8 cellular contexts compared by ENCODE assay signal in the genomic region with DNA sequence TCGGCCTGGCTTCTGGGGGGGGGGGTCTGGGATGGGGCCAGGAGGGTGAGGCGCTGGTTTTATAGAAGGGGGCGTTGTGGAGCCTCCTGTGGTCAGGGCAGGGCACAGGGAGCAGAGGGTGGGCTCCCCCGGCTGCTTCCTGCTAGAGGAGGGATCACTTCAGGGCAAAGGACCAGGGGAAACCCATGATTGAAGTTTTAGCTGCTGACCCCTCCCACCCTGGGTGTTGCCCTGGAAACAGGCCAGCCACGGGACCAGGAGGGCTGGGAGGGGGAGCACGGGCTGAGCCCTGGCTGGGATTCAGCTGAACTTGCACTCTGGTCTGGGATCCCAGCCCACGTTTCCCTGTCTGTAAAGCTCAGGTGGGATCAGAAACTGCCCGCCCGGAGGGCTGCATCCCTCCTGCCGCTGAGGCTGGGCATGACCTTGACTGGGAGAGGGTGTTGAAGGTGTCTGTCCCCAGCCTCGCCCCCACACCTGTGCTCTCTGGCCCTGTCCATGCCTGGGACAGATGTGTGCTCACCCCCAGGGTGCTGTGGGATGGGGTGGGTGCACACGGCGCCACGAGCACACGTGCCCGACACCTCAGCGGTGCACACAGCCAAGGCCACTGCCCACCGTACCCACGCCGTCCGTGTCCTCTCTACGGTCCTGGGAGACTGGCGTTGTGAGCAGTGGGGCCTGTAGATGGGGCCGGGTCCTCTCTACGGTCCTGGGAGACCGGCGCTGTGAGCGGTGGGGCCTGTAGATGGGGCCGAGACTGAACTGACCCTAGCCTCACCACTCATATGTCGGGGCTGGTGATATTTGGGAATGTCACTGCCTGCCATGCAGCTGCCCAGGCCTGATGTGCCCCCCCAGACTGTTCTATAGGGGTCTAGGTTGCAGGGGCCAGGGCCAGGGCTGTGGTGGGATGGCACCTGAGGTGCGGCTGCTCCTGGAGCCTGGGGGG. TPM values are rescaled to one million over a fixed set of nuclear protein-coding genes. Genes with fewer than 3 reads are reported as not detected.
DNase-seq lines count a peak whose midpoint lies in the region; ATAC-seq, FAIRE-seq and TF ChIP-seq lines count a peak whose summit lies in the region.

No MANE protein-coding gene starts in this region.

- H3K9ac ChIP-seq in keratinocyte (ENCODE audit: control insufficient read depth, extremely low read depth, insufficient read depth, low read length), result peak overlapping the region; percentile 77

- peaks cover 5% of the 10 kb centered on the region for H3K9me1 ChIP-seq in keratinocyte (ENCODE audit: control insufficient read depth, extremely low read depth, insufficient read depth, low read length)

- WGBS in stomach, 5 donors, result 12 to 34% (median 32%) methylated on average over 17 to 31 of the region's 31 CpGs

- peaks cover 21% of the 10 kb centered on the region for H4K20me1 ChIP-seq in keratinocyte (ENCODE audit: control insufficient read depth, extremely low read depth, insufficient read depth, low read length)

- peak overlapping the region; percentile 90 for H3K4me2 ChIP-seq in keratinocyte (ENCODE audit: control insufficient read depth, extremely low read depth, insufficient read depth, low read depth, low read length)

- intact Hi-C loops in stomach (cut with DNase I; ENCODE audit: low total_unique reads), result loop anchor here (5.0 kb wide), 1 partner anchor 207 kb away; no protein-coding TSS in a partner anchor

- H3K27me3 ChIP-seq in keratinocyte (ENCODE audit: control insufficient read depth, extremely low read depth, insufficient read depth, low read length), result no peaks in the 10 kb centered on the region
- peaks cover 0 to 29% (median 14%) of the 10 kb centered on the region in 3 donors for H3K27me3 ChIP-seq in stomach

- H3K9me3 ChIP-seq in keratinocyte (ENCODE audit: control insufficient read depth, low read depth, low read length) (no peaks in the 10 kb centered on the region), stomach (no peaks in the 10 kb centered on the region)

- H2AFZ ChIP-seq in keratinocyte (ENCODE audit: control insufficient read depth, low read length), result no peak overlapping the region

- TF ChIP-seq CTCF in keratinocyte (optimal IDR thresholded peaks at IDR 0.05 in 1 of 3, IDR thresholded peaks at IDR 0.05 in 1 of 3, conservative IDR thresholded peaks at IDR 0.05 in 1 of 3; ENCODE audit: extremely low read depth in 1 of 3, insufficient read depth in 2 of 3, low read length in 3 of 3) (peak in 1 of 3 experiments; percentile 1), stomach (IDR thresholded peaks at IDR 0.05) (no peak)

- peak overlapping the region; percentile 36 to 96 (median 95) for H3K4me3 ChIP-seq in keratinocyte (ENCODE audit: control insufficient read depth in 2 of 3, extremely low read depth in 1 of 3, insufficient read depth in 2 of 3, low read depth in 1 of 3, low read length in 3 of 3)
- peak overlapping the region; percentile 75 to 99 (median 95) for H3K4me3 ChIP-seq in stomach

- H3K27ac ChIP-seq in caudate nucleus (ENCODE audit: low read depth, low read length), result peak overlapping the region; percentile 36
- peak overlapping the region; percentile 88 for H3K27ac ChIP-seq in keratinocyte (ENCODE audit: control insufficient read depth, insufficient read depth, low read length)
- peak overlapping the region; percentile 76 to 97 (median 92) for H3K27ac ChIP-seq in stomach

- DNase-seq in DMS 273 treated with DMSO at 0.1 percent for 48 hours (lab: John Stamatoyannopoulos, UW) (peak; percentile 48), NCI-H1694 treated with DMSO at 0.1 percent for 48 hours (lab: John Stamatoyannopoulos, UW) (peak; percentile 59), caudate nucleus (lab: John Stamatoyannopoulos, UW) (peak in 10 of 61 donors; percentile 16 to 51 (median 26)), keratinocyte (ENCODE audit: low read depth, low spot score) (no peak), stomach (peak; percentile 77), NCI-H774 (lab: John Stamatoyannopoulos, UW) (no peak), SIG-M5 (lab: John Stamatoyannopoulos, UW) (no peak)

- dilution Hi-C loops in keratinocyte (cut with MboI; ENCODE audit: extremely low pct_ligation_motif_present, low sequenced_read_pairs), result no loop called here

- no peak for TF ChIP-seq POLR2A in stomach (IDR thresholded peaks at IDR 0.05)

- no peak for TF ChIP-seq EP300 in stomach (IDR thresholded peaks at IDR 0.05)

- H3K4me1 ChIP-seq in keratinocyte (ENCODE audit: control insufficient read depth, extremely low read depth, insufficient read depth, low read length) (peaks cover 61% of the 10 kb centered on the region), stomach (peaks cover 59 to 90% (median 84%) of the 10 kb centered on the region in 4 donors)

- FAIRE-seq in keratinocyte (lab: Jason Lieb, UNC), result peak; percentile 76

- peaks cover 1 to 17% of the 10 kb centered on the region in 2 experiments for H3K36me3 ChIP-seq in keratinocyte (ENCODE audit: control insufficient read depth in 2 of 2, extremely low read depth in 1 of 2, insufficient read depth in 2 of 2, low read length in 2 of 2)
- H3K36me3 ChIP-seq in stomach, result peaks cover under 1 to 17% (median 8%) of the 10 kb centered on the region in 4 donors

- H3K79me2 ChIP-seq in keratinocyte (ENCODE audit: control insufficient read depth, insufficient read depth, low read length), result peaks cover 46% of the 10 kb centered on the region

- ATAC-seq in GM21737 (IDR thresholded peaks at IDR 0.05; ENCODE audit: unreplicated experiment), result no peak

RNA-seq across cellular contexts. Expression of a gene that starts 2.3 kb away (rescaled TPM):
- polyA plus RNA-seq in keratinocyte, result 42.1 to 73.0 TPM (median 70.8 TPM) in 3 replicates
- polyA plus RNA-seq in keratinocyte (2011; ENCODE audit: low read depth), result 14.6 TPM
- 25.9 and 74.4 TPM in 2 replicates for polyA plus RNA-seq in keratinocyte (2011; cell fraction: cytosol; rRNA removed)
- polyA plus RNA-seq in keratinocyte (2011; cell fraction: nucleus; rRNA removed), result 97.5 and 133 TPM in 2 replicates
- polyA plus RNA-seq in keratinocyte (2012; ENCODE audit: low replicate concordance), result 53.2 and 84.1 TPM in 2 replicates
- 45.2 to 67.9 TPM (median 59.9 TPM) in 3 replicates for polyA minus RNA-seq in keratinocyte
- polyA minus RNA-seq in keratinocyte (2011; cell fraction: cytosol; rRNA and poly(A)+ RNA removed), result 67.5 TPM
- polyA minus RNA-seq in keratinocyte (2011; cell fraction: nucleus; rRNA and poly(A)+ RNA removed), result 28.2 and 31.7 TPM in 2 replicates
- total RNA-seq in stomach, result 100 to 1,000 TPM in 1 of 5 donors, 10 to 100 TPM in 4; 20.5 to 116 (median 29.7) TPM
- polyA plus RNA-seq in stomach, result 10 to 100 TPM; 10.5 to 29.8 (median 26.4) TPM

RNA-seq across cellular contexts. Expression of a gene that starts 2.6 kb away (rescaled TPM):
- 145 to 308 TPM (median 245 TPM) in 3 replicates for polyA plus RNA-seq in keratinocyte
- polyA plus RNA-seq in keratinocyte (2011; ENCODE audit: low read depth), result 53.9 TPM
- 254 and 686 TPM in 2 replicates for polyA plus RNA-seq in keratinocyte (2011; cell fraction: cytosol; rRNA removed)
- polyA plus RNA-seq in keratinocyte (2011; cell fraction: nucleus; rRNA removed), result 57.9 and 117 TPM in 2 replicates
- 439 and 595 TPM in 2 replicates for polyA plus RNA-seq in keratinocyte (2012; ENCODE audit: low replicate concordance)
- polyA minus RNA-seq in keratinocyte, result 169 to 422 TPM (median 281 TPM) in 3 replicates
- 635 TPM for polyA minus RNA-seq in keratinocyte (2011; cell fraction: cytosol; rRNA and poly(A)+ RNA removed)
- 83.4 and 100 TPM in 2 replicates for polyA minus RNA-seq in keratinocyte (2011; cell fraction: nucleus; rRNA and poly(A)+ RNA removed)
- 100 to 1,000 TPM in 1 of 5 donors, 10 to 100 TPM in 4; 13.8 to 407 (median 63.4) TPM for total RNA-seq in stomach
- polyA plus RNA-seq in stomach, result 100 to 1,000 TPM; 130 to 160 (median 152) TPM

RNA-seq across cellular contexts. Expression of a gene that starts 12.2 kb away (rescaled TPM):
- 434 to 997 TPM (median 500 TPM) in 3 replicates for polyA plus RNA-seq in keratinocyte
- polyA plus RNA-seq in keratinocyte (2011; ENCODE audit: low read depth), result 184 TPM
- 356 and 591 TPM in 2 replicates for polyA plus RNA-seq in keratinocyte (2011; cell fraction: cytosol; rRNA removed)
- 672 and 821 TPM in 2 replicates for polyA plus RNA-seq in keratinocyte (2011; cell fraction: nucleus; rRNA removed)
- 312 and 611 TPM in 2 replicates for polyA plus RNA-seq in keratinocyte (2012; ENCODE audit: low replicate concordance)
- polyA minus RNA-seq in keratinocyte, result 548 to 874 TPM (median 870 TPM) in 3 replicates
- polyA minus RNA-seq in keratinocyte (2011; cell fraction: cytosol; rRNA and poly(A)+ RNA removed), result 641 TPM
- 486 and 491 TPM in 2 replicates for polyA minus RNA-seq in keratinocyte (2011; cell fraction: nucleus; rRNA and poly(A)+ RNA removed)
- total RNA-seq in stomach, result 100 to 1,000 TPM; 103 to 293 (median 157) TPM
- 100 to 1,000 TPM in 2 of 3 donors, 10 to 100 TPM in 1; 66.7 to 262 (median 206) TPM for polyA plus RNA-seq in stomach

RNA-seq across cellular contexts. Expression of a gene that starts 17.2 kb away (rescaled TPM):
- polyA plus RNA-seq in keratinocyte (0.17 to 1.1 TPM (median 0.34 TPM) in 3 replicates), stomach (100 to 1,000 TPM; 105 to 133 (median 119) TPM)
- 0.15 TPM for polyA plus RNA-seq in keratinocyte (2011; ENCODE audit: low read depth)
- polyA plus RNA-seq in keratinocyte (2011; cell fraction: cytosol; rRNA removed), result 0.22 and 0.62 TPM in 2 replicates
- polyA plus RNA-seq in keratinocyte (2011; cell fraction: nucleus; rRNA removed), result 0.47 and 0.84 TPM in 2 replicates
- 0.31 and 0.87 TPM in 2 replicates for polyA plus RNA-seq in keratinocyte (2012; ENCODE audit: low replicate concordance)
- polyA minus RNA-seq in keratinocyte, result 0.20 TPM in 1 of 3 replicates, not detected in the others
- polyA minus RNA-seq in keratinocyte (2011; cell fraction: cytosol; rRNA and poly(A)+ RNA removed), result 3.1 TPM
- polyA minus RNA-seq in keratinocyte (2011; cell fraction: nucleus; rRNA and poly(A)+ RNA removed), result not detected in 2 replicates
- total RNA-seq in stomach, result 100 to 1,000 TPM in 4 of 5 donors, 10 to 100 TPM in 1; 12.7 to 556 (median 165) TPM

RNA-seq across cellular contexts. Expression of a gene that starts 26.3 kb away (rescaled TPM):
- polyA plus RNA-seq in keratinocyte, result 5.3 to 14.3 TPM (median 10.2 TPM) in 3 replicates
- 7.8 TPM for polyA plus RNA-seq in keratinocyte (2011; ENCODE audit: low read depth)
- polyA plus RNA-seq in keratinocyte (2011; cell fraction: cytosol; rRNA removed), result 7.5 and 14.2 TPM in 2 replicates
- 62.4 and 82.8 TPM in 2 replicates for polyA plus RNA-seq in keratinocyte (2011; cell fraction: nucleus; rRNA removed)
- polyA plus RNA-seq in keratinocyte (2012; ENCODE audit: low replicate concordance), result 23.7 and 65.0 TPM in 2 replicates
- polyA minus RNA-seq in keratinocyte, result 14.7 to 28.3 TPM (median 22.9 TPM) in 3 replicates
- 16.7 TPM for polyA minus RNA-seq in keratinocyte (2011; cell fraction: cytosol; rRNA and poly(A)+ RNA removed)
- 29.9 and 33.8 TPM in 2 replicates for polyA minus RNA-seq in keratinocyte (2011; cell fraction: nucleus; rRNA and poly(A)+ RNA removed)
- total RNA-seq in stomach, result 100 to 1,000 TPM in 3 of 5 donors, 10 to 100 TPM in 2; 33.4 to 385 (median 139) TPM
- 10 to 100 TPM; 41.7 to 85.1 (median 77.8) TPM for polyA plus RNA-seq in stomach

Comparison
In these comparisons a context has a peak if more than half of its experiments do, and no peak if none do; other contexts are left out.
1. DNase-seq: peak in DMS 273 treated with DMSO at 0.1 percent for 48 hours (single experiment), NCI-H1694 treated with DMSO at 0.1 percent for 48 hours (single experiment) and stomach (single experiment); none in keratinocyte (single experiment), NCI-H774 (single experiment) and SIG-M5 (single experiment).
2. H3K27ac ChIP-seq: peak in every context shown above with its lines; median percentile 92 in stomach; 88 in keratinocyte; 36 in caudate nucleus.